In the genomic region with DNA sequence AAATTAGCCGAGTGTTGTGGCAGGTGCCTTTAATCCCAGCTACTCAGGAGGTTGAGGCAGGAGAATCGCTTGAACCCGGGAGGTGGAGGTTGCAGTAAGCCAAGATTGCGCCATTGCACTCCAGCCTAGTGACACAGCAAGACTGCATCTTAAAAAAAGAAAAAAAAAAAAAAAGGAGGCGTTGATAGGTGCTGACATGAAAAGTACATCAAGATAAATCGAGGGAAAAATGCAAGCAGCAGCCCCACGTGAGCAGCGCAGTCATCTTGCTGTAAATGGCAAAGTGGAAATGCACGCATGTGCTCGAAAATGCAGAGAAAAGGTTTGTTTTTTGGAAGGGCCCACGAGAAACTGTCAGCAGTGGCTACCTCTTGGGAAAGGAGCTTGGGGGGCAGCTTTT, we compare ENCODE assay signal across 1 cellular context.
TF ChIP-seq lines count a peak whose summit lies in the region.

No MANE protein-coding gene starts in this region.

TF ChIP-seq in K562, 482 proteins besides CTCF, POLR2A, EP300 and RAD21 (continued from another document):
- no peak for TF ChIP-seq ZNF511 (CRISPR knock-in tag; IDR thresholded peaks at IDR 0.05)
- TF ChIP-seq PBX2 (CRISPR knock-in tag; IDR thresholded peaks at IDR 0.05; ENCODE audit: low read depth) = no peak
- TF ChIP-seq PBX2 (tag; conservative IDR thresholded peaks at IDR 0.05; ENCODE audit: low read depth) = peak; percentile 93
- TF ChIP-seq ZEB2 (IDR thresholded peaks at IDR 0.05) = peak; percentile 33; the same call in 1 of the 2 replicates
- no peak for TF ChIP-seq BRF1 (IDR thresholded peaks at IDR 0.05; ENCODE audit: borderline replicate concordance, extremely low read depth, insufficient read length)
- TF ChIP-seq, protein P1, sequence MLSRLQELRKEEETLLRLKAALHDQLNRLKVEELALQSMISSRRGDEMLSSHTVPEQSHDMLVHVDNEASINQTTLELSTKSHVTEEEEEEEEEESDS (CRISPR knock-in tag; IDR thresholded peaks at IDR 0.05) = no peak
- peak; percentile 43; the same call in 1 of the 2 replicates for TF ChIP-seq CXXC5 (CRISPR knock-in tag; IDR thresholded peaks at IDR 0.05)
- TF ChIP-seq PURB (CRISPR knock-in tag; IDR thresholded peaks at IDR 0.05; ENCODE audit: low read depth) = no peak
- peak; percentile 77 for TF ChIP-seq USF1 (CRISPR knock-in tag; IDR thresholded peaks at IDR 0.05)
- no peak for TF ChIP-seq POLR2AphosphoS5 (IDR thresholded peaks at IDR 0.05; ENCODE audit: control insufficient read depth, insufficient read depth, low read depth, low read length)
- TF ChIP-seq NFXL1 (CRISPR knock-in tag; IDR thresholded peaks at IDR 0.05) = no peak
- peak in 1 of 2 experiments; percentile 12; a peak in 1 of 4 replicates for TF ChIP-seq RCOR1 (IDR thresholded peaks at IDR 0.05; ENCODE audit: borderline replicate concordance in 1 of 2, low read depth in 2 of 2, low read length in 2 of 2)
- TF ChIP-seq MEIS2 (IDR thresholded peaks at IDR 0.05; ENCODE audit: partially characterized antibody) = peak; percentile 88
- TF ChIP-seq MYC (IDR thresholded peaks at IDR 0.05; ENCODE audit: low read depth, low read length) = 0 out of 2 replicates have a peak, but pooled peaks have one; percentile 33
- TF ChIP-seq MYC (CRISPR knock-in tag; IDR thresholded peaks at IDR 0.05; ENCODE audit: borderline replicate concordance, low read depth) = no peak
- 0 out of 2 replicates have a peak, but pooled peaks have one; percentile 18 for TF ChIP-seq SMARCE1 (IDR thresholded peaks at IDR 0.05)
- 0 out of 4 replicates have a peak, but pooled peaks of 1 of the 2 experiments have one; percentile 19 for TF ChIP-seq MNT (conservative IDR thresholded peaks at IDR 0.05)
- peak; percentile 47; the same call in 1 of the 2 replicates for TF ChIP-seq SMARCA4 (IDR thresholded peaks at IDR 0.05)
- TF ChIP-seq ZNF586 (CRISPR knock-in tag; conservative IDR thresholded peaks at IDR 0.05) = no peak
- peak; percentile 66 for TF ChIP-seq BHLHE40 (IDR thresholded peaks at IDR 0.05; ENCODE audit: low read length)
- no peak for TF ChIP-seq ZNF695 (CRISPR knock-in tag; IDR thresholded peaks at IDR 0.05)
- TF ChIP-seq ZNF57 (CRISPR knock-in tag; IDR thresholded peaks at IDR 0.05) = no peak
- no peak for TF ChIP-seq NR2C2 (CRISPR knock-in tag; IDR thresholded peaks at IDR 0.05)
- TF ChIP-seq NR2C2 (tag; IDR thresholded peaks at IDR 0.05) = 0 out of 2 replicates have a peak, but pooled peaks have one; percentile 37
- TF ChIP-seq ZNF830 (CRISPR knock-in tag; IDR thresholded peaks at IDR 0.05) = no peak
- no peak for TF ChIP-seq PRMT5 (CRISPR knock-in tag; IDR thresholded peaks at IDR 0.05)
- no peak for TF ChIP-seq HNRNPLL (IDR thresholded peaks at IDR 0.05; ENCODE audit: low read depth, low read length, poor library complexity, severe bottlenecking)
- no peak for TF ChIP-seq DNMT1 (IDR thresholded peaks at IDR 0.05)
- no peak for TF ChIP-seq ZNF121 (CRISPR knock-in tag; conservative IDR thresholded peaks at IDR 0.05)
- no peak for TF ChIP-seq ZNF766 (CRISPR knock-in tag; conservative IDR thresholded peaks at IDR 0.05)
- 0 out of 2 replicates have a peak, but pooled peaks have one; percentile 28 for TF ChIP-seq MAX (CRISPR knock-in tag; IDR thresholded peaks at IDR 0.05)
- no peak for TF ChIP-seq TCF7 (IDR thresholded peaks at IDR 0.05; ENCODE audit: borderline replicate concordance)
- no peak for TF ChIP-seq SMARCA5 (IDR thresholded peaks at IDR 0.05)
- 0 out of 4 replicates have a peak, but pooled peaks of 1 of the 2 experiments have one; percentile 7 for TF ChIP-seq NRF1 (conservative IDR thresholded peaks at IDR 0.05 in 1 of 2, IDR thresholded peaks at IDR 0.05 in 1 of 2)
- peak; percentile 80 for TF ChIP-seq MAFG (tag; conservative IDR thresholded peaks at IDR 0.05)
- no peak for TF ChIP-seq ZNF780A (CRISPR knock-in tag; IDR thresholded peaks at IDR 0.05)
- peak; percentile 45 for TF ChIP-seq ARID1B (IDR thresholded peaks at IDR 0.05)
- peak; percentile 69 for TF ChIP-seq CEBPG (CRISPR knock-in tag; IDR thresholded peaks at IDR 0.05)
- peak; percentile 50 to 88 for TF ChIP-seq CEBPG (tag; conservative IDR thresholded peaks at IDR 0.05 in 1 of 2, IDR thresholded peaks at IDR 0.05 in 1 of 2)
- TF ChIP-seq USF2 (CRISPR knock-in tag; IDR thresholded peaks at IDR 0.05) = peak; percentile 75
- TF ChIP-seq ZC3H11A (IDR thresholded peaks at IDR 0.05; ENCODE audit: low read depth, low read length) = no peak
- TF ChIP-seq, protein P2, sequence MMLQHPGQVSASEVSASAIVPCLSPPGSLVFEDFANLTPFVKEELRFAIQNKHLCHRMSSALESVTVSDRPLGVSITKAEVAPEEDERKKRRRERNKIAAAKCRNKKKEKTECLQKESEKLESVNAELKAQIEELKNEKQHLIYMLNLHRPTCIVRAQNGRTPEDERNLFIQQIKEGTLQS (IDR thresholded peaks at IDR 0.05) = peak; percentile 33; the same call in 1 of the 2 replicates
- TF ChIP-seq, protein P2 (CRISPR knock-in tag; conservative IDR thresholded peaks at IDR 0.05) = no peak
- TF ChIP-seq BCOR (IDR thresholded peaks at IDR 0.05) = no peak
- no peak for TF ChIP-seq NELFE (IDR thresholded peaks at IDR 0.05; ENCODE audit: insufficient read depth, insufficient read length)
- no peak for TF ChIP-seq GTF2A2 (tag; IDR thresholded peaks at IDR 0.05)
- no peak for TF ChIP-seq ELF1 (tag; IDR thresholded peaks at IDR 0.05)
- peak; percentile 57; the same call in 1 of the 2 replicates for TF ChIP-seq ZNF316 (IDR thresholded peaks at IDR 0.05)
